Comparison of ENCODE assay signal across 10 cellular contexts in the genomic region with DNA sequence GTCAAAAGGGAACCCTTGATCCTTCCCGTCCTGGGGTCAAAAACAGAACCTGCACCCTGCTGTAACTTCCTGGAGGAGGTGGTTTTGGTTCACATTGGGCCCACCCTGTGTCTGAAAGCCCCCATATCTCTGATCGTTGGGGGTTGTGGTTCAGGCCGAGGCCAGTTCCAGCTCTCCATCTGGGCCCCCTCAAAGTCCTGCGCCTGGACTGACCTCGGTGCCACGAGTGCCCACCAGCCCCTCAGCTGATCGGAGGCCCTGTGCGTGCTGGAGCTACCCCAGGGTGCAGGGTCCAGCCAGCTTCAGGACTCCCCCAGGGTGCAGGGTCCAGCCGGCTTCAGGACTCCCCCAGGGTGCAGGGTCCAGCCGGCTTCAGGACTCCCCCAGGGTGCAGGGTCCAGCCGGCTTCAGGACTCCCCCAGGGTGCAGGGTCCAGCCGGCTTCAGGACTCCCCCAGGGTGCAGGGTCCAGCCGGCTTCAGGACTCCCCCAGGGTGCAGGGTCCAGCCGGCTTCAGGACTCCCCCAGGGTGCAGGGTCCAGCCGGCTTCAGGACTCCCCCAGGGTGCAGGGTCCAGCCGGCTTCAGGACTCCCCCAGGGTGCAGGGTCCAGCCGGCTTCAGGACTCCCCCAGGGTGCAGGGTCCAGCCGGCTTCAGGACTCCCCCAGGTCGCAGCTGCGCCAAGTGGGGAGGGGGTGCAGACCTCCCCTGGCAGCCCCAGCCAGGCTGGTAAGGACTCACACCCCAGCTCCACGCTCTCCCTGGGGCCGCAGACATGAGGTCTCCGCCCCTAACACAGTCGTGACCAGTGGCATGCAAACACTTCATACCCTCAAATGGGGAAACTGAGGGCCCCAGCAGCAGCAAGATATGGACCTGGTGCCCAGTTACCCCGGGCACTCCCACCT. TPM values are rescaled to one million over a fixed set of nuclear protein-coding genes. Genes with fewer than 3 reads are reported as not detected.
DNase-seq lines count a peak whose midpoint lies in the region; ATAC-seq and TF ChIP-seq lines count a peak whose summit lies in the region.
"Not testable (repeated sequence)": the region's sequence is repeated elsewhere in the genome, so short reads cannot be mapped to it uniquely, and the experiment has no call there.
"Had no signal": no experiment of that assay in that cellular context is flagged by ENCODE, and none has a peak within 500 bp of the region (broad histone marks: within the 10 kb centered on the region; RNA-seq: fewer than 3 reads in every experiment).

No MANE protein-coding gene starts in this region.

- not testable (repeated sequence) for H3K4me3 ChIP-seq in A673 (ENCODE audit: low read depth, low read length, poor library complexity, severe bottlenecking); SJSA1; muscle layer of duodenum (ENCODE audit: low read depth in 1 of 2, low read length in 2 of 2)
- H3K4me3 ChIP-seq in Jurkat, Clone E6-1 (ENCODE audit: low read length), result peak overlapping the region; percentile 37

- H3K27me3 ChIP-seq in A673 (replicated peaks; ENCODE audit: insufficient read depth, low read depth, low read length, poor library complexity); SJSA1 (replicated peaks); muscle layer of duodenum (ENCODE audit: low read depth, low read length): not testable (repeated sequence)

- peaks cover 38% of the 10 kb centered on the region for H3K4me1 ChIP-seq in A673 (ENCODE audit: insufficient read depth, low read length, poor library complexity, severe bottlenecking)
- H3K4me1 ChIP-seq in SJSA1 (replicated peaks), result peaks cover 79% of the 10 kb centered on the region
- H3K4me1 ChIP-seq in muscle layer of duodenum (ENCODE audit: control insufficient read depth in 1 of 2, insufficient read depth in 2 of 2, low read length in 2 of 2), result peaks cover 13 to 16% of the 10 kb centered on the region in 2 donors

- not testable (repeated sequence) for H3K36me3 ChIP-seq in A673 (ENCODE audit: insufficient read depth, low read length, poor library complexity, severe bottlenecking); SJSA1; muscle layer of duodenum (ENCODE audit: control insufficient read depth in 1 of 2, insufficient read depth in 2 of 2, low read length in 2 of 2)

- not testable (repeated sequence) for H3K9me3 ChIP-seq in A673 (ENCODE audit: low read depth, low read length, poor library complexity, severe bottlenecking); SJSA1 (replicated peaks); muscle layer of duodenum (ENCODE audit: control insufficient read depth in 1 of 2, low read length in 2 of 2)

- not testable (repeated sequence) for DNase-seq in A673 (ENCODE audit: low spot score); Jurkat, Clone E6-1 (ENCODE audit: low read depth, low spot score); SJSA1 (ENCODE audit: low read depth in 1 of 2, low spot score in 2 of 2); activated CD8-positive, alpha-beta T cell treated with anti-CD3 and anti-CD28 coated beads for 36 hours; activated naive CD8-positive, alpha-beta T cell treated with anti-CD3 and anti-CD28 coated beads for 36 hours
- DNase-seq in left ventricle myocardium superior, result peak; percentile 20

- POLR2A ChIA-PET in A673 (lab: Charles Lee; ENCODE audit: low non-redundant PET), result not testable (repeated sequence)
- POLR2A ChIA-PET in activated CD8-positive, alpha-beta T cell treated with anti-CD3 and anti-CD28 coated beads for 36 hours (lab: Charles Lee), result interaction anchor here (0.8 to 8.4 kb wide), 5 partner anchors 14 to 38 kb away, joined by 3 to 55 read pairs (median 13); a partner anchor contains a TSS

- intact Hi-C loops in A673 (cut with micrococcal nuclease; ENCODE audit: unreplicated experiment); activated CD8-positive, alpha-beta T cell treated with anti-CD3 and anti-CD28 coated beads for 36 hours (cut with micrococcal nuclease); left ventricle myocardium superior (cut with micrococcal nuclease): not testable (repeated sequence)

- CTCF ChIA-PET in A673 (lab: Charles Lee), result not testable (repeated sequence)
- CTCF ChIA-PET in activated CD8-positive, alpha-beta T cell treated with anti-CD3 and anti-CD28 coated beads for 36 hours (lab: Charles Lee), result interaction anchor here (0.6 to 7.5 kb wide), 6 partner anchors 15 to 226 kb away, joined by 3 to 63 read pairs (median 8); no protein-coding TSS in a partner anchor

- H3K27ac Mint-ChIP-seq in activated CD8-positive, alpha-beta T cell treated with anti-CD3 and anti-CD28 coated beads for 36 hours, result peak overlapping the region; percentile 89
- H3K27ac Mint-ChIP-seq in activated naive CD8-positive, alpha-beta T cell treated with anti-CD3 and anti-CD28 coated beads for 36 hours, result peak overlapping the region; percentile 85
- peak overlapping the region; percentile 91 for H3K27ac Mint-ChIP-seq in stimulated activated naive CD8-positive, alpha-beta T cell treated with anti-CD3 and anti-CD28 coated beads, Interleukin-15, Interleukin-2, amounts not matched to agents 100 ng/mL and 50 ng/mL, for 24 hours

- H3K27me3 Mint-ChIP-seq in activated CD8-positive, alpha-beta T cell treated with anti-CD3 and anti-CD28 coated beads for 36 hours; activated naive CD8-positive, alpha-beta T cell treated with anti-CD3 and anti-CD28 coated beads for 36 hours; stimulated activated naive CD8-positive, alpha-beta T cell treated with anti-CD3 and anti-CD28 coated beads, Interleukin-15, Interleukin-2, amounts not matched to agents 100 ng/mL and 50 ng/mL, for 24 hours: not testable (repeated sequence)

- not testable (repeated sequence) for H3K9me3 Mint-ChIP-seq in activated CD8-positive, alpha-beta T cell treated with anti-CD3 and anti-CD28 coated beads for 36 hours; activated naive CD8-positive, alpha-beta T cell treated with anti-CD3 and anti-CD28 coated beads for 36 hours; stimulated activated naive CD8-positive, alpha-beta T cell treated with anti-CD3 and anti-CD28 coated beads, Interleukin-15, Interleukin-2, amounts not matched to agents 100 ng/mL and 50 ng/mL, for 24 hours

- H3K4me1 Mint-ChIP-seq in activated CD8-positive, alpha-beta T cell treated with anti-CD3 and anti-CD28 coated beads for 36 hours (ENCODE audit: low read depth), result peaks cover 87% of the 10 kb centered on the region
- H3K4me1 Mint-ChIP-seq in activated naive CD8-positive, alpha-beta T cell treated with anti-CD3 and anti-CD28 coated beads for 36 hours, result peaks cover 80% of the 10 kb centered on the region
- peaks cover 96% of the 10 kb centered on the region for H3K4me1 Mint-ChIP-seq in stimulated activated naive CD8-positive, alpha-beta T cell treated with anti-CD3 and anti-CD28 coated beads, Interleukin-15, Interleukin-2, amounts not matched to agents 100 ng/mL and 50 ng/mL, for 24 hours (ENCODE audit: low read depth)

- peak overlapping the region; percentile 70 for H3K4me3 Mint-ChIP-seq in activated CD8-positive, alpha-beta T cell treated with anti-CD3 and anti-CD28 coated beads for 36 hours
- H3K4me3 Mint-ChIP-seq in activated naive CD8-positive, alpha-beta T cell treated with anti-CD3 and anti-CD28 coated beads for 36 hours, result peak overlapping the region; percentile 84
- peak overlapping the region; percentile 61 for H3K4me3 Mint-ChIP-seq in stimulated activated naive CD8-positive, alpha-beta T cell treated with anti-CD3 and anti-CD28 coated beads, Interleukin-15, Interleukin-2, amounts not matched to agents 100 ng/mL and 50 ng/mL, for 24 hours

- not testable (repeated sequence) for ATAC-seq in activated CD8-positive, alpha-beta T cell treated with anti-CD3 and anti-CD28 coated beads for 36 hours; left ventricle myocardium superior

- H3K27ac ChIP-seq in A673 (ENCODE audit: low read depth, low read length, poor library complexity, severe bottlenecking) (peak overlapping the region; percentile 68), SJSA1 (peak overlapping the region; percentile 88), muscle layer of duodenum (ENCODE audit: low read length) (peak overlapping the region; percentile 39)

- not testable (repeated sequence) for TF ChIP-seq CTCF in A673 (conservative IDR thresholded peaks at IDR 0.05; ENCODE audit: low read depth, low read length); activated CD8-positive, alpha-beta T cell treated with anti-CD3 and anti-CD28 coated beads for 36 hours (IDR thresholded peaks at IDR 0.05)

- not testable (repeated sequence) for BruUV-seq in A673 (replicated peaks; lab: Mats Ljungman, UMichigan)

- H3K36me3 Mint-ChIP-seq in activated CD8-positive, alpha-beta T cell treated with anti-CD3 and anti-CD28 coated beads for 36 hours (ENCODE audit: low read depth), result peaks cover 52% of the 10 kb centered on the region
- H3K36me3 Mint-ChIP-seq in activated naive CD8-positive, alpha-beta T cell treated with anti-CD3 and anti-CD28 coated beads for 36 hours, result peaks cover 25% of the 10 kb centered on the region
- peaks cover 45% of the 10 kb centered on the region for H3K36me3 Mint-ChIP-seq in stimulated activated naive CD8-positive, alpha-beta T cell treated with anti-CD3 and anti-CD28 coated beads, Interleukin-15, Interleukin-2, amounts not matched to agents 100 ng/mL and 50 ng/mL, for 24 hours (ENCODE audit: low read depth)

RNA-seq across cellular contexts. Expression of a gene that starts 7.9 kb away (rescaled TPM):
- total RNA-seq in A673 (2021), result 5.0 and 7.4 TPM in 2 replicates
- 108 TPM for polyA plus RNA-seq in Jurkat, Clone E6-1 (2012; ENCODE audit: insufficient read depth, insufficient read length)
- total RNA-seq in SJSA1 (2014; rRNA removed; shearing (Covaris generic)), result 116 and 120 TPM in 2 replicates
- 100 to 1,000 TPM; 340 to 343 TPM for total RNA-seq in activated CD8-positive, alpha-beta T cell treated with anti-CD3 and anti-CD28 coated beads for 36 hours
- total RNA-seq in activated naive CD8-positive, alpha-beta T cell treated with anti-CD3 and anti-CD28 coated beads for 36 hours, result 100 to 1,000 TPM; 223 to 234 TPM
- total RNA-seq in left ventricle myocardium superior, result 26.5 TPM
- total RNA-seq: IMR-90 had no signal
- polyA plus RNA-seq: neural cell had no signal

RNA-seq across cellular contexts. Expression of a gene that starts 27.1 kb away (rescaled TPM):
- 114 and 115 TPM in 2 replicates for total RNA-seq in A673 (2021)
- polyA plus RNA-seq in Jurkat, Clone E6-1 (2012; ENCODE audit: insufficient read depth, insufficient read length), result 64.7 TPM
- total RNA-seq in SJSA1 (2014; rRNA removed; shearing (Covaris generic)), result 25.5 and 31.6 TPM in 2 replicates
- 10 to 100 TPM; 76.0 to 76.5 TPM for total RNA-seq in activated CD8-positive, alpha-beta T cell treated with anti-CD3 and anti-CD28 coated beads for 36 hours
- 10 to 100 TPM; 85.9 to 93.6 TPM for total RNA-seq in activated naive CD8-positive, alpha-beta T cell treated with anti-CD3 and anti-CD28 coated beads for 36 hours
- total RNA-seq in left ventricle myocardium superior, result 69.9 TPM

RNA-seq across cellular contexts. Expression of a gene that starts 39.3 kb away (rescaled TPM):
- total RNA-seq in A673 (2021), result 216 and 217 TPM in 2 replicates
- 98.0 TPM for polyA plus RNA-seq in Jurkat, Clone E6-1 (2012; ENCODE audit: insufficient read depth, insufficient read length)
- total RNA-seq in SJSA1 (2014; rRNA removed; shearing (Covaris generic)), result 403 and 590 TPM in 2 replicates
- 10 to 100 TPM; 60.7 to 61.8 TPM for total RNA-seq in activated CD8-positive, alpha-beta T cell treated with anti-CD3 and anti-CD28 coated beads for 36 hours
- total RNA-seq in activated naive CD8-positive, alpha-beta T cell treated with anti-CD3 and anti-CD28 coated beads for 36 hours, result 10 to 100 TPM; 40.3 to 44.7 TPM
- 143 TPM for total RNA-seq in left ventricle myocardium superior
